ENCODE assay signal across 19 cellular contexts in the genomic region with DNA sequence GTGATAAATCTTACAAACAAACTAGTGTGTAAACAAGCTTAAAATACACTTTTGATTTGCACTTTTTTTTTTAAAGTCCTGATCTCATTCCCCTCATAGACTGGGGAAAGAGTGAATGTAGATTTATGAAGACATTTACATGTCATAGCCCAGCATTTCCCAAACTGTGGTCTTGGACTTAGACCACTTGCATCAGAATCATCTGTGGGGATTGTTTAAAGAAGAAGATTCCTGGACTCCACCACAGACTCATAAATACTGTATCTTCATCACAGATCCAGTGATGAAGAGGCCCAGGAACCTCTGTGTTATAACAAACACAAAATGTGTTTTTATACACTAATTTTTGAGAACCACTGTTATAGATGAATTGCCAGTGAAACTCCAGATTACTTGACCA.
A peak's percentile ranks its signal among the peaks of the same experiment; 100 is the strongest.
DNase-seq lines count a peak whose midpoint lies in the region; ATAC-seq, FAIRE-seq and TF ChIP-seq lines count a peak whose summit lies in the region.
"Had no signal": no experiment of that assay in that cellular context is flagged by ENCODE, and none has a peak within 500 bp of the region (broad histone marks: within the 10 kb centered on the region; RNA-seq: fewer than 3 reads in every experiment).

No MANE protein-coding gene starts in this region.

- H3K36me3 ChIP-seq in smooth muscle cell (ENCODE audit: low read depth) (no peaks in the 10 kb centered on the region), SJCRH30 (no peaks in the 10 kb centered on the region), trophoblast cell (ENCODE audit: control insufficient read depth in 1 of 2, insufficient read depth in 2 of 2, low read length in 2 of 2) (no peaks in the 10 kb centered on the region)

- TF ChIP-seq CTCF in AG10803 (conservative IDR thresholded peaks at IDR 0.05; ENCODE audit: low read length) (no peak), fibroblast of villous mesenchyme (IDR thresholded peaks at IDR 0.05; ENCODE audit: insufficient read depth, low read depth, low read length) (no peak), smooth muscle cell (IDR thresholded peaks at IDR 0.05; ENCODE audit: borderline replicate concordance, insufficient read depth, poor library complexity, severe bottlenecking) (no peak)

- no peaks in the 10 kb centered on the region for H3K27me3 ChIP-seq in smooth muscle cell (ENCODE audit: low read depth)
- H3K27me3 ChIP-seq in SJCRH30: no peaks in the 10 kb centered on the region
- H3K27me3 ChIP-seq in trophoblast cell (ENCODE audit: insufficient read depth, low read length): no peaks in the 10 kb centered on the region
- H3K27me3 ChIP-seq: BLaER1 treated with 17β-estradiol and CSF1 and Interleukin-3, amounts not matched to agents 10 nM and 100 nM had no signal

- DNase-seq in AG10803 (ENCODE audit: low read depth) (peak; percentile 15), GM19239 (ENCODE audit: insufficient read length, low spot score) (no peak), fibroblast of villous mesenchyme (ENCODE audit: low read depth) (peak; percentile 75), smooth muscle cell (lab: John Stamatoyannopoulos, UW; ENCODE audit: unreplicated experiment) (no peak), SJCRH30 (no peak), trophoblast cell (no peak)
- DNase-seq: 8988T; CD8-positive, alpha-beta memory T cell; COR-L47; DMS 273 treated with DMSO at 0.1 percent for 48 hours; DMS53; DND-41; GDM1; H9 had no signal

- H3K4me3 ChIP-seq in AG10803 (ENCODE audit: low read length) (no peak overlapping the region), fibroblast of villous mesenchyme (ENCODE audit: low read depth, low read length) (no peak overlapping the region), smooth muscle cell (no peak overlapping the region), SJCRH30 (no peak overlapping the region), trophoblast cell (ENCODE audit: low read depth, low read length) (no peak overlapping the region)
- H3K4me3 ChIP-seq: BLaER1 treated with 17β-estradiol and CSF1 and Interleukin-3, amounts not matched to agents 10 nM and 100 nM had no signal

- H2BK120ac ChIP-seq in trophoblast cell (ENCODE audit: insufficient read depth, low read length, poor library complexity): no peak overlapping the region

- H3K23ac ChIP-seq in trophoblast cell (ENCODE audit: low read length): no peak overlapping the region

- no peaks in the 10 kb centered on the region for H3F3A ChIP-seq in smooth muscle cell (ENCODE audit: low read depth)

- no peak overlapping the region for H3K18ac ChIP-seq in trophoblast cell (ENCODE audit: low read length)

- FAIRE-seq in GM19239 (lab: Jason Lieb, UNC): peak; percentile 45
- FAIRE-seq: GM12892, H1 had no signal

- H3K14ac ChIP-seq in trophoblast cell (ENCODE audit: low read length): no peak overlapping the region

- no peaks in the 10 kb centered on the region for H3K79me2 ChIP-seq in smooth muscle cell (ENCODE audit: low read depth)
- no peaks in the 10 kb centered on the region for H3K79me2 ChIP-seq in trophoblast cell (ENCODE audit: control insufficient read depth, insufficient read depth, low read length, poor library complexity)

- no peak overlapping the region for H3K4ac ChIP-seq in trophoblast cell (ENCODE audit: low read depth, low read length)

- H3K27ac ChIP-seq in smooth muscle cell (ENCODE audit: low read depth) (no peak overlapping the region), SJCRH30 (no peak overlapping the region), trophoblast cell (ENCODE audit: low read depth, low read length) (no peak overlapping the region)
- H3K27ac ChIP-seq: BLaER1 treated with 17β-estradiol and CSF1 and Interleukin-3, amounts not matched to agents 10 nM and 100 nM; HL-60 had no signal

- no peaks in the 10 kb centered on the region for H4K20me1 ChIP-seq in smooth muscle cell (ENCODE audit: low read depth)

- no peak overlapping the region for H2AFZ ChIP-seq in smooth muscle cell (ENCODE audit: low read depth)
- no peak overlapping the region for H2AFZ ChIP-seq in trophoblast cell (ENCODE audit: insufficient read depth, low read length, poor library complexity)

- no peak overlapping the region for H4K8ac ChIP-seq in trophoblast cell (ENCODE audit: low read depth, low read length)

- H3K79me1 ChIP-seq in trophoblast cell (ENCODE audit: low read length): no peaks in the 10 kb centered on the region

- H3K4me2 ChIP-seq in smooth muscle cell (peak overlapping the region; percentile 66), trophoblast cell (ENCODE audit: low read length) (no peak overlapping the region)

- H2BK5ac ChIP-seq in trophoblast cell (ENCODE audit: low read depth, low read length, poor library complexity): no peak overlapping the region

- no peak overlapping the region for H2BK12ac ChIP-seq in trophoblast cell (ENCODE audit: low read length)

- H4K91ac ChIP-seq in trophoblast cell (ENCODE audit: low read depth, low read length): no peak overlapping the region

- H3K4me1 ChIP-seq in smooth muscle cell (ENCODE audit: low read depth): no peaks in the 10 kb centered on the region
- no peaks in the 10 kb centered on the region for H3K4me1 ChIP-seq in SJCRH30
- no peaks in the 10 kb centered on the region for H3K4me1 ChIP-seq in trophoblast cell (ENCODE audit: control insufficient read depth in 1 of 2, insufficient read depth in 2 of 2, low read length in 2 of 2)

- H3K9me3 ChIP-seq in smooth muscle cell (replicated peaks; ENCODE audit: low read depth): no peaks in the 10 kb centered on the region
- no peaks in the 10 kb centered on the region for H3K9me3 ChIP-seq in SJCRH30 (replicated peaks)
- no peaks in the 10 kb centered on the region for H3K9me3 ChIP-seq in trophoblast cell (ENCODE audit: insufficient read depth, low read depth, low read length)

- ATAC-seq in GM19395 (IDR thresholded peaks at IDR 0.05; ENCODE audit: unreplicated experiment): no peak

- H2AK5ac ChIP-seq in trophoblast cell (ENCODE audit: low read length): no peak overlapping the region

- H4K12ac ChIP-seq in trophoblast cell (ENCODE audit: low read depth, low read length): no peak overlapping the region

- H3K9ac ChIP-seq in smooth muscle cell (ENCODE audit: low read depth) (no peak overlapping the region), trophoblast cell (ENCODE audit: low read length) (no peak overlapping the region)
- H3K9ac ChIP-seq: BLaER1 treated with 17β-estradiol and CSF1 and Interleukin-3, amounts not matched to agents 10 nM and 100 nM had no signal

Comparison
In these comparisons a context has a peak if more than half of its experiments do, and no peak if none do; other contexts are left out.
1. DNase-seq: peak in AG10803 (single experiment) and fibroblast of villous mesenchyme (single experiment); none in GM19239 (single experiment), smooth muscle cell (single experiment), SJCRH30 (0 of 2) and trophoblast cell (0 of 2).